Comparison of ENCODE assay signal across 14 cellular contexts in genomic region chr11:45655831-45656230, GRCh38. TPM values are rescaled to one million over a fixed set of nuclear protein-coding genes. Genes with fewer than 3 reads are reported as not detected.
A peak's percentile ranks its signal among the peaks of the same experiment; 100 is the strongest.
DNase-seq lines count a peak whose midpoint lies in the region; ATAC-seq, FAIRE-seq and TF ChIP-seq lines count a peak whose summit lies in the region.
"Had no signal": no experiment of that assay in that cellular context is flagged by ENCODE, and none has a peak within 500 bp of the region (broad histone marks: within the 10 kb centered on the region; RNA-seq: fewer than 3 reads in every experiment).

No MANE protein-coding gene starts in this region.

- no peak for TF ChIP-seq CTCF in coronary artery (IDR thresholded peaks at IDR 0.05)

- H3K27ac ChIP-seq in coronary artery (no peak overlapping the region), mesendoderm (ENCODE audit: low read depth, low read length) (no peak overlapping the region)
- H3K27ac ChIP-seq: C4-2B had no signal

- intact Hi-C loops in sciatic nerve (cut with DNase I) = no loop called here
- intact Hi-C loops in activated naive CD4-positive, alpha-beta T cell treated with anti-CD3 and anti-CD28 coated beads for 36 hours (cut with micrococcal nuclease) = loop anchor here (1.0 to 2.0 kb wide), 4 partner anchors 115 to 316 kb away; no protein-coding TSS in a partner anchor

- H3K27me3 Mint-ChIP-seq in activated naive CD4-positive, alpha-beta T cell treated with anti-CD3 and anti-CD28 coated beads for 36 hours (ENCODE audit: low read depth) = peaks cover 14% of the 10 kb centered on the region

- no peaks in the 10 kb centered on the region for H3K36me3 ChIP-seq in mesendoderm (ENCODE audit: control insufficient read depth, insufficient read depth, low read length)

- H3K4me2 ChIP-seq in mesendoderm (ENCODE audit: low read length) = no peak overlapping the region

- peaks cover 6% of the 10 kb centered on the region for H3K4me1 ChIP-seq in mesendoderm (ENCODE audit: control insufficient read depth, low read depth, low read length)

- no peaks in the 10 kb centered on the region for H3K9me3 Mint-ChIP-seq in activated naive CD4-positive, alpha-beta T cell treated with anti-CD3 and anti-CD28 coated beads for 36 hours
- H3K9me3 Mint-ChIP-seq: H9 had no signal

- H3K23ac ChIP-seq in mesendoderm (ENCODE audit: low read length) = no peak overlapping the region

- no peaks in the 10 kb centered on the region for H3K36me3 Mint-ChIP-seq in activated naive CD4-positive, alpha-beta T cell treated with anti-CD3 and anti-CD28 coated beads for 36 hours (ENCODE audit: low read depth)

- DNase-seq in NCI-H69 (lab: John Stamatoyannopoulos, UW) (peak; percentile 18), coronary artery (ENCODE audit: low spot score) (peak; percentile 61), left lobe of liver (ENCODE audit: low spot score) (peak; percentile 37), sciatic nerve (ENCODE audit: low spot score) (peak; percentile 30), urothelium cell line (ENCODE audit: low spot score) (no peak), mesendoderm (no peak)
- no peak for DNase-seq in activated naive CD4-positive, alpha-beta T cell treated with anti-CD3 and anti-CD28 coated beads for 36 hours

- H3K79me1 ChIP-seq in mesendoderm (ENCODE audit: low read length) = no peaks in the 10 kb centered on the region

- no peak overlapping the region for H2BK120ac ChIP-seq in mesendoderm (ENCODE audit: low read depth, low read length)

- H3K9ac ChIP-seq in mesendoderm (ENCODE audit: low read length) = no peak overlapping the region

- H3K4me3 ChIP-seq in coronary artery = no peak overlapping the region
- no peak overlapping the region for H3K4me3 ChIP-seq in mesendoderm (ENCODE audit: low read length)

- no peak overlapping the region for H2BK5ac ChIP-seq in mesendoderm (ENCODE audit: low read length)

- H3K27me3 ChIP-seq in mesendoderm (ENCODE audit: insufficient read depth, low read length, poor library complexity) = no peaks in the 10 kb centered on the region

- H3K4me1 Mint-ChIP-seq in activated naive CD4-positive, alpha-beta T cell treated with anti-CD3 and anti-CD28 coated beads for 36 hours (ENCODE audit: low read depth) = peaks cover 3% of the 10 kb centered on the region

- H3K56ac ChIP-seq in mesendoderm (ENCODE audit: low read length) = no peak overlapping the region

- no peaks in the 10 kb centered on the region for H3K79me2 ChIP-seq in mesendoderm (ENCODE audit: control insufficient read depth, insufficient read depth, low read length)

- H4K8ac ChIP-seq in mesendoderm (ENCODE audit: low read depth, low read length) = no peak overlapping the region

- H2AK5ac ChIP-seq in mesendoderm (ENCODE audit: low read length) = no peak overlapping the region

- no peak overlapping the region for H3K18ac ChIP-seq in mesendoderm (ENCODE audit: low read length)

- H3K4me3 Mint-ChIP-seq in activated naive CD4-positive, alpha-beta T cell treated with anti-CD3 and anti-CD28 coated beads for 36 hours = no peak overlapping the region

- no peak overlapping the region for H4K5ac ChIP-seq in mesendoderm (ENCODE audit: low read length)

- FAIRE-seq in urothelium cell line (lab: Jason Lieb, UNC) = no peak
- FAIRE-seq: RCC 7860 had no signal

- H3K27ac Mint-ChIP-seq in activated naive CD4-positive, alpha-beta T cell treated with anti-CD3 and anti-CD28 coated beads for 36 hours = no peak overlapping the region

- no peak overlapping the region for H3K4ac ChIP-seq in mesendoderm (ENCODE audit: low read depth, low read length)

- no peak overlapping the region for H2BK15ac ChIP-seq in mesendoderm (replicated peaks; ENCODE audit: low read depth)

- ATAC-seq in left lobe of liver = no peak
- ATAC-seq in sciatic nerve = no peak
- ATAC-seq in HG02970 (IDR thresholded peaks at IDR 0.05; ENCODE audit: low FRiP score, unreplicated experiment) = no peak

- WGBS in mesendoderm (ENCODE audit: extremely low coverage, insufficient coverage, low lambda C conversion rate) = no CpG with 5 or more reads among the region's 6 CpGs

- CTCF ChIA-PET in activated naive CD4-positive, alpha-beta T cell treated with anti-CD3 and anti-CD28 coated beads for 36 hours (lab: Charles Lee) = interaction anchor here (1.0 to 5.3 kb wide), 5 partner anchors 9 to 284 kb away, joined by 5 to 50 read pairs (median 11); no protein-coding TSS in a partner anchor

RNA-seq across cellular contexts. Expression of gene CHST1, which starts 9.6 kb away (rescaled TPM):
- 2.3 TPM for total RNA-seq in left lobe of liver
- total RNA-seq in sciatic nerve = 2.1 TPM
- total RNA-seq in activated naive CD4-positive, alpha-beta T cell treated with anti-CD3 and anti-CD28 coated beads for 36 hours = not detected
- polyA plus RNA-seq in mesendoderm (2013, experiment 1 of 2) = 0.53 TPM
- polyA plus RNA-seq in mesendoderm (2013, experiment 2 of 2) = 0.55 TPM
- total RNA-seq: IMR-90, MCF 10A, SK-MEL-5 had no signal

Comparison
In these comparisons a context has a peak if more than half of its experiments do, and no peak if none do; other contexts are left out.
1. DNase-seq: peak in NCI-H69 (single experiment), coronary artery (single experiment), left lobe of liver (single experiment) and sciatic nerve (single experiment); none in urothelium cell line (single experiment), activated naive CD4-positive, alpha-beta T cell treated with anti-CD3 and anti-CD28 coated beads for 36 hours (single experiment) and mesendoderm (single experiment).